ENCODE assay signal across 9 cellular contexts in the genomic region with DNA sequence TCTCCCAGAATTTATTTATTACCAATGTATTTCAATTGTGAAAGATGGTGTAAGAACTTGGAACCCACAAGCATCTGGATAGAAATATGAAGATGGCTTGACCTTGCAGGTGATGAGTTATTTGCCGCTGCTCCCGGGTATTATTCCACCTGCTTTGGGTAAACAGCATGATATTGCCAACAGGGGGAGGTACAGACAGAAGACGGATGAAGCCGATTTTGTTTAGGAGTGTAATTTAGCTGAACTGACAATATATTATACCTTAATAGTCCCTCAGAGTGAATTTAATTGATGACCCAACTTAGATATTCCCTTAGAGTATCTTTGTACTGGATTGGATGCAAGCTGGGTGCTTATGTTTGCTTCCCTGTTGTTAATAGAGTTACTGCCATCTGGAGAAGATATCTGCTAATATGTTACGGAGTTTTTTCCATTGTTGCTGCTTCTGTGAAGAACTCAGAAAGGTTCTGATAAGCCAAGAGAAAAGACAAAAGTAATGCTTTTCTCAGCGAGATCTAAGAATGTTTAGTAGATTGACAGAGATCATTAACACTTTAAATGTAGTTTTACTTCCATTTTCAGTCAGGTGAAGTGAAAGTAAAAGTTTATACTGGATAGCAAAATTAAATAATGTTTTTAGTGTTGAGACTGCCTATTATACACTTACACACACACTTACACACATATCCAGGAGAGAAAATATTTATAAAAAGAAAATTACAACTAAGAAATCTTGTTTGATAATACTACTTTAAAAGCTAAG.
DNase-seq lines count a peak whose midpoint lies in the region; ATAC-seq and TF ChIP-seq lines count a peak whose summit lies in the region.
"Had no signal": no experiment of that assay in that cellular context is flagged by ENCODE, and none has a peak within 500 bp of the region (broad histone marks: within the 10 kb centered on the region; RNA-seq: fewer than 3 reads in every experiment).

No MANE protein-coding gene starts in this region.

- no peaks in the 10 kb centered on the region for H3K36me3 ChIP-seq in CD4-positive, CD25-positive, alpha-beta regulatory T cell (ENCODE audit: control insufficient read depth, insufficient read depth, low read length)
- no peaks in the 10 kb centered on the region for H3K36me3 ChIP-seq in KOPT-K1 (ENCODE audit: insufficient read depth, low read length)
- H3K36me3 ChIP-seq: cardiac muscle cell had no signal

- no peaks in the 10 kb centered on the region for H3K4me1 Mint-ChIP-seq in CD4-positive, CD25-positive, alpha-beta regulatory T cell
- H3K4me1 Mint-ChIP-seq in activated T-helper 17 cell treated with anti-CD3 and anti-CD28 coated beads, Interleukin-2, amount 50 U/mL, for 72 hours = no peaks in the 10 kb centered on the region
- peaks cover 0 to 4% of the 10 kb centered on the region in 2 donors for H3K4me1 Mint-ChIP-seq in natural killer cell treated with Interleukin-12 subunit alpha and Interleukin-12 subunit beta and Interleukin-15 and Interleukin-18, amount 100 ng/mL, for 72 hours (ENCODE audit: low read depth in 2 of 2)

- no peaks in the 10 kb centered on the region for H3K36me3 Mint-ChIP-seq in CD4-positive, CD25-positive, alpha-beta regulatory T cell
- no peaks in the 10 kb centered on the region for H3K36me3 Mint-ChIP-seq in activated T-helper 17 cell treated with anti-CD3 and anti-CD28 coated beads, Interleukin-2, amount 50 U/mL, for 72 hours (ENCODE audit: low read depth)
- H3K36me3 Mint-ChIP-seq in natural killer cell treated with Interleukin-12 subunit alpha and Interleukin-12 subunit beta and Interleukin-15 and Interleukin-18, amount 100 ng/mL, for 72 hours = no peaks in the 10 kb centered on the region

- no peak overlapping the region for H3K27ac ChIP-seq in CD4-positive, CD25-positive, alpha-beta regulatory T cell (ENCODE audit: insufficient read depth, low read length, poor library complexity, severe bottlenecking)
- peak overlapping the region; percentile 51 for H3K27ac ChIP-seq in KOPT-K1 (ENCODE audit: low read depth, low read length, poor library complexity, severe bottlenecking)
- H3K27ac ChIP-seq: cardiac muscle cell had no signal

- peak overlapping the region; percentile 13 for H3K4me3 ChIP-seq in CD4-positive, CD25-positive, alpha-beta regulatory T cell (ENCODE audit: low read depth, low read length)
- H3K4me3 ChIP-seq: cardiac muscle cell had no signal

- TF ChIP-seq CTCF in GM20000 (IDR thresholded peaks at IDR 0.05; ENCODE audit: extremely low read depth, missing control alignments) = no peak

- H3K9me3 Mint-ChIP-seq in CD4-positive, CD25-positive, alpha-beta regulatory T cell = peaks cover 2 to 17% (median 5%) of the 10 kb centered on the region in 7 donors
- H3K9me3 Mint-ChIP-seq in activated T-helper 17 cell treated with anti-CD3 and anti-CD28 coated beads, Interleukin-2, amount 50 U/mL, for 72 hours = peaks cover 7% of the 10 kb centered on the region
- no peaks in the 10 kb centered on the region for H3K9me3 Mint-ChIP-seq in natural killer cell treated with Interleukin-12 subunit alpha and Interleukin-12 subunit beta and Interleukin-15 and Interleukin-18, amount 100 ng/mL, for 72 hours

- no peak for DNase-seq in CD4-positive, CD25-positive, alpha-beta regulatory T cell
- DNase-seq in GM20000 (ENCODE audit: low spot score) = peak; percentile 5
- no peak for DNase-seq in natural killer cell treated with Interleukin-12 subunit alpha and Interleukin-12 subunit beta and Interleukin-15 and Interleukin-18, amount 100 ng/mL, for 72 hours (ENCODE audit: low spot score)
- no peak for DNase-seq in hepatic stellate cell (ENCODE audit: low spot score)
- DNase-seq in DMS 273 (lab: John Stamatoyannopoulos, UW; ENCODE audit: unreplicated experiment) = no peak
- no peak for DNase-seq in activated naive CD4-positive, alpha-beta T cell treated with anti-CD3 and anti-CD28 coated beads, Interleukin-2, amount 50 U/mL, for 16 hours

- H3K27ac Mint-ChIP-seq in CD4-positive, CD25-positive, alpha-beta regulatory T cell = no peak overlapping the region
- H3K27ac Mint-ChIP-seq in activated T-helper 17 cell treated with anti-CD3 and anti-CD28 coated beads, Interleukin-2, amount 50 U/mL, for 72 hours = no peak overlapping the region
- no peak overlapping the region for H3K27ac Mint-ChIP-seq in natural killer cell treated with Interleukin-12 subunit alpha and Interleukin-12 subunit beta and Interleukin-15 and Interleukin-18, amount 100 ng/mL, for 72 hours

- no peak for ATAC-seq in CD4-positive, CD25-positive, alpha-beta regulatory T cell (ENCODE audit: low read depth in 2 of 2)
- ATAC-seq in activated T-helper 17 cell treated with anti-CD3 and anti-CD28 coated beads, Interleukin-2, amount 50 U/mL, for 72 hours (replicated peaks) = no peak
- ATAC-seq in natural killer cell treated with Interleukin-12 subunit alpha and Interleukin-12 subunit beta and Interleukin-15 and Interleukin-18, amount 100 ng/mL, for 72 hours = no peak

- no peaks in the 10 kb centered on the region for H3K4me1 ChIP-seq in CD4-positive, CD25-positive, alpha-beta regulatory T cell (ENCODE audit: control insufficient read depth, insufficient read depth, low read length, poor library complexity, severe bottlenecking)

- no peaks in the 10 kb centered on the region for H3K27me3 ChIP-seq in CD4-positive, CD25-positive, alpha-beta regulatory T cell (ENCODE audit: control insufficient read depth, insufficient read depth, low read length)
- H3K27me3 ChIP-seq: cardiac muscle cell had no signal

- peak overlapping the region in 2 of 4 donors; percentile 1 to 3 for H3K4me3 Mint-ChIP-seq in CD4-positive, CD25-positive, alpha-beta regulatory T cell
- H3K4me3 Mint-ChIP-seq in activated T-helper 17 cell treated with anti-CD3 and anti-CD28 coated beads, Interleukin-2, amount 50 U/mL, for 72 hours = peak overlapping the region; percentile 56
- H3K4me3 Mint-ChIP-seq in natural killer cell treated with Interleukin-12 subunit alpha and Interleukin-12 subunit beta and Interleukin-15 and Interleukin-18, amount 100 ng/mL, for 72 hours = peak overlapping the region; percentile 65

- H3K27me3 Mint-ChIP-seq in CD4-positive, CD25-positive, alpha-beta regulatory T cell = no peaks in the 10 kb centered on the region
- no peaks in the 10 kb centered on the region for H3K27me3 Mint-ChIP-seq in activated T-helper 17 cell treated with anti-CD3 and anti-CD28 coated beads, Interleukin-2, amount 50 U/mL, for 72 hours
- H3K27me3 Mint-ChIP-seq in natural killer cell treated with Interleukin-12 subunit alpha and Interleukin-12 subunit beta and Interleukin-15 and Interleukin-18, amount 100 ng/mL, for 72 hours = no peaks in the 10 kb centered on the region

- peaks cover 0 to 8% of the 10 kb centered on the region in 2 experiments for H3K9me3 ChIP-seq in CD4-positive, CD25-positive, alpha-beta regulatory T cell (ENCODE audit: control insufficient read depth in 2 of 2, low read length in 2 of 2)
- no peaks in the 10 kb centered on the region for H3K9me3 ChIP-seq in KOPT-K1 (ENCODE audit: insufficient read depth, low read length, poor library complexity, severe bottlenecking)
